In genomic region chr2:202034249-202035088, GRCh38 we compare ENCODE assay signal across 8 cellular contexts. TPM values are rescaled to one million over a fixed set of nuclear protein-coding genes. Genes with fewer than 3 reads are reported as not detected.
DNase-seq lines count a peak whose midpoint lies in the region; ATAC-seq and TF ChIP-seq lines count a peak whose summit lies in the region.

No MANE protein-coding gene starts in this region.

- peaks cover 4 to 36% of the 10 kb centered on the region in 2 donors for H3K36me3 ChIP-seq in neuronal stem cell (replicated peaks in 1 of 2; ENCODE audit: control insufficient read depth in 2 of 2, insufficient read depth in 2 of 2, low read length in 2 of 2)

- peak overlapping the region; percentile 59 for H3K14ac ChIP-seq in neuronal stem cell (ENCODE audit: low read length)

- TF ChIP-seq CTCF in fibroblast of pulmonary artery (IDR thresholded peaks at IDR 0.05; ENCODE audit: low read length, missing control alignments): no peak

- H3K9me3 Mint-ChIP-seq in activated T-cell treated with anti-CD3 and anti-CD28 coated beads, Interleukin-2, amount 50 U/mL, for 24 hours: no peaks in the 10 kb centered on the region

- peak; percentile 44 for DNase-seq in EH (ENCODE audit: low read depth)
- peak; percentile 49 for DNase-seq in M059J (ENCODE audit: low read depth)
- peak; percentile 64 for DNase-seq in activated T-cell treated with anti-CD3 and anti-CD28 coated beads, Interleukin-2, amount 50 U/mL, for 24 hours
- peak; percentile 28 for DNase-seq in fibroblast of pulmonary artery (ENCODE audit: low read depth)
- DNase-seq in neuronal stem cell (ENCODE audit: low spot score): no peak
- no peak for DNase-seq in NCI-H128 (lab: John Stamatoyannopoulos, UW; ENCODE audit: unreplicated experiment)

- H2AK5ac ChIP-seq in neuronal stem cell (ENCODE audit: low read depth, low read length): peak overlapping the region; percentile 96

- H3K9me3 ChIP-seq in neuronal stem cell (replicated peaks in 1 of 2; ENCODE audit: control insufficient read depth in 2 of 2, insufficient read depth in 1 of 2, low read depth in 1 of 2, low read length in 2 of 2): peaks cover 0 to 31% of the 10 kb centered on the region in 2 donors

- H3K4me2 ChIP-seq in neuronal stem cell (ENCODE audit: insufficient read depth, low read length, poor library complexity, severe bottlenecking): peak overlapping the region; percentile 79

- ATAC-seq in GM21825 (IDR thresholded peaks at IDR 0.05; ENCODE audit: unreplicated experiment) (peak; percentile 2), HG02981 (IDR thresholded peaks at IDR 0.05; ENCODE audit: unreplicated experiment) (no peak)

- no peaks in the 10 kb centered on the region for H3K27me3 ChIP-seq in neuronal stem cell (ENCODE audit: control insufficient read depth in 3 of 3, insufficient read depth in 3 of 3, low read depth in 1 of 3, low read length in 3 of 3)

- H3K36me3 Mint-ChIP-seq in activated T-cell treated with anti-CD3 and anti-CD28 coated beads, Interleukin-2, amount 50 U/mL, for 24 hours (ENCODE audit: low read depth): no peaks in the 10 kb centered on the region

- H3K79me1 ChIP-seq in neuronal stem cell (ENCODE audit: low read depth, low read length): peaks cover 7% of the 10 kb centered on the region

- peaks cover 34% of the 10 kb centered on the region for H3K27me3 Mint-ChIP-seq in activated T-cell treated with anti-CD3 and anti-CD28 coated beads, Interleukin-2, amount 50 U/mL, for 24 hours

- peak overlapping the region; percentile 78 for H2AFZ ChIP-seq in neuronal stem cell (ENCODE audit: low read length)

- peak overlapping the region; percentile 98 for H3K23ac ChIP-seq in neuronal stem cell (ENCODE audit: low read depth, low read length, poor library complexity)

- H3K4me1 ChIP-seq in neuronal stem cell (ENCODE audit: control insufficient read depth in 2 of 2, insufficient read depth in 1 of 2, low read depth in 1 of 2, low read length in 2 of 2): peaks cover 7 to 21% of the 10 kb centered on the region in 2 donors

- peak overlapping the region; percentile 45 for H3K4ac ChIP-seq in neuronal stem cell (ENCODE audit: low read length)

- peak overlapping the region; percentile 86 for H2BK12ac ChIP-seq in neuronal stem cell (ENCODE audit: low read length)

- peak overlapping the region; percentile 98 for H3K18ac ChIP-seq in neuronal stem cell (ENCODE audit: low read length)

- peak overlapping the region; percentile 92 for H3K27ac ChIP-seq in neuronal stem cell (replicated peaks; ENCODE audit: low read length)

- H3K9ac ChIP-seq in neuronal stem cell (ENCODE audit: low read depth, low read length, poor library complexity): peak overlapping the region; percentile 99

- no CpG with 5 or more reads among the region's 105 CpGs for WGBS in neuronal stem cell (ENCODE audit: extremely low coverage in 2 of 2, insufficient read length in 2 of 2, insufficient replicate concordance in 1 of 2), 2 donors

- peak overlapping the region; percentile 50 for H3K27ac Mint-ChIP-seq in activated T-cell treated with anti-CD3 and anti-CD28 coated beads, Interleukin-2, amount 50 U/mL, for 24 hours

- H2BK15ac ChIP-seq in neuronal stem cell (ENCODE audit: low read length): peak overlapping the region; percentile 32

- H3K4me3 ChIP-seq in fibroblast of pulmonary artery (replicated peaks; ENCODE audit: low read depth, low read length) (peak overlapping the region; percentile 61), neuronal stem cell (ENCODE audit: low read length in 2 of 2) (peak overlapping the region; percentile 75 to 99)

- H3K4me3 Mint-ChIP-seq in activated T-cell treated with anti-CD3 and anti-CD28 coated beads, Interleukin-2, amount 50 U/mL, for 24 hours: peak overlapping the region; percentile 77

- H3K4me1 Mint-ChIP-seq in activated T-cell treated with anti-CD3 and anti-CD28 coated beads, Interleukin-2, amount 50 U/mL, for 24 hours (ENCODE audit: low read depth): peaks cover 18% of the 10 kb centered on the region

- H2BK120ac ChIP-seq in neuronal stem cell (ENCODE audit: low read depth, low read length): peak overlapping the region; percentile 75

- H4K91ac ChIP-seq in neuronal stem cell (ENCODE audit: low read depth, low read length, poor library complexity): peak overlapping the region; percentile 38

- H2BK5ac ChIP-seq in neuronal stem cell (ENCODE audit: low read length): peak overlapping the region; percentile 96

- H4K8ac ChIP-seq in neuronal stem cell (ENCODE audit: low read depth, low read length): no peak overlapping the region

RNA-seq across cellular contexts. Expression of gene FZD7, which starts 0.8 kb away (rescaled TPM):
- 26.9 and 39.8 TPM in 2 replicates for total RNA-seq in M059J (2014; rRNA removed; shearing (Covaris generic))
- 97.9 TPM for polyA plus RNA-seq in neuronal stem cell (2013, experiment 1 of 2)
- polyA plus RNA-seq in neuronal stem cell (2013, experiment 2 of 2): 102 TPM

RNA-seq across cellular contexts. Expression of gene KIAA2012, which starts 38.6 kb away (rescaled TPM):
- total RNA-seq in M059J (2014; rRNA removed; shearing (Covaris generic)): not detected in 2 replicates
- 0.07 TPM for polyA plus RNA-seq in neuronal stem cell (2013, experiment 1 of 2)
- polyA plus RNA-seq in neuronal stem cell (2013, experiment 2 of 2): 0.04 TPM

Comparison
In these comparisons a context has a peak if more than half of its experiments do, and no peak if none do; other contexts are left out.
1. DNase-seq: peak in EH (single experiment), M059J (single experiment), activated T-cell treated with anti-CD3 and anti-CD28 coated beads, Interleukin-2, amount 50 U/mL, for 24 hours (single experiment) and fibroblast of pulmonary artery (single experiment); none in neuronal stem cell (single experiment) and NCI-H128 (single experiment).